ENCODE assay signal across 7 cellular contexts in the genomic region with DNA sequence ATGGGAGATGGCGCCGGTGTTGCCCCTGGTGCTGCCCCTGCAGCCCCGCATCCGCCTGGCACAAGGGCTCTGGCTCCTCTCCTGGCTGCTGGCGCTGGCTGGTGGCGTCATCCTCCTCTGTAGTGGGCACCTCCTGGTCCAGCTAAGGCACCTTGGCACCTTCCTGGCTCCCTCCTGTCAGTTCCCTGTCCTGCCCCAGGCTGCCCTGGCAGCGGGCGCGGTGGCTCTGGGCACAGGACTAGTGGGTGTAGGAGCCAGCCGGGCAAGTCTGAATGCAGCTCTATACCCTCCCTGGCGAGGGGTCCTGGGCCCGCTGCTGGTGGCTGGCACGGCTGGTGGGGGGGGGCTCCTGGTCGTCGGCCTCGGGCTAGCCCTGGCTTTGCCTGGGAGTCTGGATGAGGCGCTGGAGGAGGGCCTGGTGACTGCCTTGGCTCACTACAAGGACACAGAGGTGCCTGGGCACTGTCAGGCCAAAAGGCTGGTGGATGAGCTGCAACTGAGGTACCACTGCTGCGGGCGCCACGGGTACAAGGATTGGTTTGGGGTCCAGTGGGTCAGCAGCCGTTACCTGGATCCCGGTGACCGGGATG. TPM values are rescaled to one million over a fixed set of nuclear protein-coding genes. Genes with fewer than 3 reads are reported as not detected.
DNase-seq lines count a peak whose midpoint lies in the region; ATAC-seq and TF ChIP-seq lines count a peak whose summit lies in the region.

No MANE protein-coding gene starts in this region.

- H3K79me2 ChIP-seq in KMS-11 (ENCODE audit: insufficient read depth, low read depth), result no peaks in the 10 kb centered on the region

- POLR2A ChIA-PET in activated naive CD8-positive, alpha-beta T cell treated with anti-CD3 and anti-CD28 coated beads, Interleukin-2, amount 10 ng/mL, durations not matched to agents 7 days and 5 days (lab: Charles Lee), result interaction anchor here (1.2 to 5.0 kb wide), 11 partner anchors 8 to 102 kb away, joined by 3 to 50 read pairs (median 8); partner anchors contain the start of genes B3GAT3, C11orf98, CSKMT and GANAB

- no peaks in the 10 kb centered on the region for H3K36me3 ChIP-seq in KMS-11 (ENCODE audit: insufficient read depth)
- peaks cover 39% of the 10 kb centered on the region for H3K36me3 ChIP-seq in suprapubic skin

- DNase-seq in activated naive CD8-positive, alpha-beta T cell treated with anti-CD3 and anti-CD28 coated beads, Interleukin-2, amount 10 ng/mL, durations not matched to agents 7 days and 5 days, result no peak
- DNase-seq in suprapubic skin (ENCODE audit: low spot score in 2 of 2), result peak in 1 of 2 donors; percentile 83
- no peak for DNase-seq in NCI-H2107 treated with DMSO at 0.1 percent for 48 hours (lab: John Stamatoyannopoulos, UW; ENCODE audit: unreplicated experiment)

- H3K4me2 ChIP-seq in KMS-11, result peak overlapping the region; percentile 39; the same call in 1 of the 2 replicates

- TF ChIP-seq EP300 in suprapubic skin (IDR thresholded peaks at IDR 0.05), result no peak

- H3K27ac ChIP-seq in KMS-11, result no peak overlapping the region; the same call in 1 of the 2 replicates
- peak overlapping the region; percentile 93 for H3K27ac ChIP-seq in layer of hippocampus (ENCODE audit: low read depth, low read length)
- peak overlapping the region; percentile 94 for H3K27ac ChIP-seq in suprapubic skin

- no peak for ATAC-seq in activated naive CD8-positive, alpha-beta T cell treated with anti-CD3 and anti-CD28 coated beads, Interleukin-2, amount 10 ng/mL, durations not matched to agents 7 days and 5 days (ENCODE audit: low read depth)
- ATAC-seq in HG03025 (IDR thresholded peaks at IDR 0.05; ENCODE audit: low FRiP score, unreplicated experiment) (no peak), GM18505 (IDR thresholded peaks at IDR 0.05; ENCODE audit: unreplicated experiment) (no peak)

- peaks cover 37% of the 10 kb centered on the region for H3K4me1 Mint-ChIP-seq in activated naive CD8-positive, alpha-beta T cell treated with anti-CD3 and anti-CD28 coated beads, Interleukin-2, amount 10 ng/mL, durations not matched to agents 7 days and 5 days

- H3K27ac Mint-ChIP-seq in activated naive CD8-positive, alpha-beta T cell treated with anti-CD3 and anti-CD28 coated beads, Interleukin-2, amount 10 ng/mL, durations not matched to agents 7 days and 5 days, result peak overlapping the region; percentile 84

- no peak for TF ChIP-seq POLR2A in suprapubic skin (IDR thresholded peaks at IDR 0.05)
- no peak for TF ChIP-seq POLR2A in GM18505 (IDR thresholded peaks at IDR 0.05; ENCODE audit: borderline replicate concordance, extremely low read depth, insufficient read depth, insufficient read length)

- WGBS in suprapubic skin, result 59% methylated on average over 7 of the region's 23 CpGs

- H3K9ac ChIP-seq in KMS-11, result no peak overlapping the region

- peaks cover 11% of the 10 kb centered on the region for H3K36me3 Mint-ChIP-seq in activated naive CD8-positive, alpha-beta T cell treated with anti-CD3 and anti-CD28 coated beads, Interleukin-2, amount 10 ng/mL, durations not matched to agents 7 days and 5 days

- no peaks in the 10 kb centered on the region for H3K27me3 Mint-ChIP-seq in activated naive CD8-positive, alpha-beta T cell treated with anti-CD3 and anti-CD28 coated beads, Interleukin-2, amount 10 ng/mL, durations not matched to agents 7 days and 5 days

- no peak overlapping the region for H2AFZ ChIP-seq in KMS-11 (ENCODE audit: low read depth)

- no peaks in the 10 kb centered on the region for H3K27me3 ChIP-seq in KMS-11 (ENCODE audit: insufficient read depth, low read depth)
- H3K27me3 ChIP-seq in layer of hippocampus (ENCODE audit: control insufficient read depth, insufficient read depth, low read length), result no peaks in the 10 kb centered on the region
- no peaks in the 10 kb centered on the region for H3K27me3 ChIP-seq in suprapubic skin

- no peaks in the 10 kb centered on the region for H4K20me1 ChIP-seq in KMS-11 (ENCODE audit: insufficient read depth)

- H3K4me1 ChIP-seq in KMS-11 (ENCODE audit: low read depth, poor library complexity, severe bottlenecking), result peaks cover 28% of the 10 kb centered on the region
- H3K4me1 ChIP-seq in suprapubic skin, result peaks cover 39% of the 10 kb centered on the region

- H3K4me3 Mint-ChIP-seq in activated naive CD8-positive, alpha-beta T cell treated with anti-CD3 and anti-CD28 coated beads, Interleukin-2, amount 10 ng/mL, durations not matched to agents 7 days and 5 days, result peak overlapping the region; percentile 60

- H3K9me3 Mint-ChIP-seq in activated naive CD8-positive, alpha-beta T cell treated with anti-CD3 and anti-CD28 coated beads, Interleukin-2, amount 10 ng/mL, durations not matched to agents 7 days and 5 days, result no peaks in the 10 kb centered on the region

- no peak for TF ChIP-seq CTCF in KMS-11 (conservative IDR thresholded peaks at IDR 0.05; ENCODE audit: low read depth, low read length)
- no peak for TF ChIP-seq CTCF in suprapubic skin (IDR thresholded peaks at IDR 0.05)

- H3K9me3 ChIP-seq in suprapubic skin, result no peaks in the 10 kb centered on the region

- H3K4me3 ChIP-seq in KMS-11 (IDR thresholded peaks at IDR 0.05; ENCODE audit: insufficient read depth, low read depth, low read length) (no peak overlapping the region), suprapubic skin (peak overlapping the region; percentile 88)

RNA-seq across cellular contexts. Expression of gene ROM1, which starts 0.3 kb away (rescaled TPM):
- 1 to 10 TPM; 1.4 to 2.4 TPM for total RNA-seq in activated naive CD8-positive, alpha-beta T cell treated with anti-CD3 and anti-CD28 coated beads, Interleukin-2, amount 10 ng/mL, durations not matched to agents 7 days and 5 days
- total RNA-seq in suprapubic skin, result 1 to 10 TPM in 3 of 4 donors, under 1 TPM in 1; 0.80 to 4.9 (median 2.3) TPM

RNA-seq across cellular contexts. Expression of gene EML3, which starts 0.8 kb away (rescaled TPM):
- 100 to 1,000 TPM; 183 to 185 TPM for total RNA-seq in activated naive CD8-positive, alpha-beta T cell treated with anti-CD3 and anti-CD28 coated beads, Interleukin-2, amount 10 ng/mL, durations not matched to agents 7 days and 5 days
- total RNA-seq in suprapubic skin, result 10 to 100 TPM; 43.1 to 74.8 (median 55.8) TPM

RNA-seq across cellular contexts. Expression of gene B3GAT3, which starts 8.4 kb away (rescaled TPM):
- 10 to 100 TPM; 76.1 to 87.0 TPM for total RNA-seq in activated naive CD8-positive, alpha-beta T cell treated with anti-CD3 and anti-CD28 coated beads, Interleukin-2, amount 10 ng/mL, durations not matched to agents 7 days and 5 days
- total RNA-seq in suprapubic skin, result 10 to 100 TPM; 29.9 to 54.1 (median 40.6) TPM

RNA-seq across cellular contexts. Expression of gene MTA2, which starts 11.7 kb away (rescaled TPM):
- total RNA-seq in activated naive CD8-positive, alpha-beta T cell treated with anti-CD3 and anti-CD28 coated beads, Interleukin-2, amount 10 ng/mL, durations not matched to agents 7 days and 5 days, result 100 to 1,000 TPM; 231 to 233 TPM
- 100 to 1,000 TPM; 107 to 125 (median 110) TPM for total RNA-seq in suprapubic skin

RNA-seq across cellular contexts. Expression of gene TUT1, which starts 22.0 kb away (rescaled TPM):
- 10 to 100 TPM; 27.2 to 38.2 TPM for total RNA-seq in activated naive CD8-positive, alpha-beta T cell treated with anti-CD3 and anti-CD28 coated beads, Interleukin-2, amount 10 ng/mL, durations not matched to agents 7 days and 5 days
- total RNA-seq in suprapubic skin, result 10 to 100 TPM in 3 of 4 donors, 1 to 10 TPM in 1; 8.0 to 16.3 (median 12.5) TPM
